ENCODE assay signal across 22 cellular contexts in genomic region chr5:140133514-140134167, GRCh38. TPM values are rescaled to one million over a fixed set of nuclear protein-coding genes. Genes with fewer than 3 reads are reported as not detected.
A peak's percentile ranks its signal among the peaks of the same experiment; 100 is the strongest.
DNase-seq lines count a peak whose midpoint lies in the region; ATAC-seq, FAIRE-seq and TF ChIP-seq lines count a peak whose summit lies in the region.
"Had no signal": no experiment of that assay in that cellular context is flagged by ENCODE, and none has a peak within 500 bp of the region (broad histone marks: within the 10 kb centered on the region; RNA-seq: fewer than 3 reads in every experiment).

No MANE protein-coding gene starts in this region.

- no peak overlapping the region for H3K27ac Mint-ChIP-seq in activated CD8-positive, alpha-beta T cell treated with anti-CD3 and anti-CD28 coated beads, Interleukin-2, amount 10 ng/mL, durations not matched to agents 7 days and 5 days
- H3K27ac Mint-ChIP-seq in activated CD8-positive, alpha-beta T cell treated with anti-CD3 and anti-CD28 coated beads for 36 hours = no peak overlapping the region
- no peak overlapping the region for H3K27ac Mint-ChIP-seq in central memory CD8-positive, alpha-beta T cell (ENCODE audit: low read depth)
- H3K27ac Mint-ChIP-seq in naive thymus-derived CD4-positive, alpha-beta T cell = peak overlapping the region in 1 of 9 donors; percentile 2

- H3K9me3 Mint-ChIP-seq in activated CD8-positive, alpha-beta T cell treated with anti-CD3 and anti-CD28 coated beads, Interleukin-2, amount 10 ng/mL, durations not matched to agents 7 days and 5 days (ENCODE audit: insufficient read depth) = no peaks in the 10 kb centered on the region
- H3K9me3 Mint-ChIP-seq in activated CD8-positive, alpha-beta T cell treated with anti-CD3 and anti-CD28 coated beads for 36 hours = no peaks in the 10 kb centered on the region
- no peaks in the 10 kb centered on the region for H3K9me3 Mint-ChIP-seq in central memory CD8-positive, alpha-beta T cell
- no peaks in the 10 kb centered on the region for H3K9me3 Mint-ChIP-seq in naive thymus-derived CD4-positive, alpha-beta T cell
- H3K9me3 Mint-ChIP-seq: CD8-positive, alpha-beta memory T cell had no signal

- peak; percentile 57 for FAIRE-seq in GM12891 (lab: Jason Lieb, UNC)
- no peak for FAIRE-seq in H54 (lab: Jason Lieb, UNC)
- FAIRE-seq: A204.1, GM12892, GM18507, H1, HepG2 had no signal

- CTCF ChIA-PET in activated CD8-positive, alpha-beta T cell treated with anti-CD3 and anti-CD28 coated beads, Interleukin-2, amount 10 ng/mL, durations not matched to agents 7 days and 5 days (lab: Charles Lee) = interaction anchor here (0.7 to 5.6 kb wide), 8 partner anchors 8 to 61 kb away, joined by 3 to 52 read pairs (median 5); no protein-coding TSS in a partner anchor
- CTCF ChIA-PET in activated CD8-positive, alpha-beta T cell treated with anti-CD3 and anti-CD28 coated beads for 36 hours (lab: Charles Lee) = interaction anchor here (1.0 to 4.9 kb wide), 5 partner anchors 10 to 60 kb away, joined by 4 to 41 read pairs (median 8); no protein-coding TSS in a partner anchor
- CTCF ChIA-PET in naive thymus-derived CD4-positive, alpha-beta T cell (lab: Charles Lee) = interaction anchor here (0.5 to 1.6 kb wide), 3 partner anchors 11 to 51 kb away, joined by 3 to 8 read pairs (median 4); no protein-coding TSS in a partner anchor

- no peaks in the 10 kb centered on the region for H3K9me3 ChIP-seq in naive thymus-derived CD4-positive, alpha-beta T cell (ENCODE audit: control insufficient read depth in 2 of 3, low read length in 3 of 3)
- H3K9me3 ChIP-seq: BE2C, SJCRH30 had no signal

- no peaks in the 10 kb centered on the region for H3K27me3 ChIP-seq in naive thymus-derived CD4-positive, alpha-beta T cell (ENCODE audit: control insufficient read depth in 2 of 2, insufficient read depth in 2 of 2, low read length in 2 of 2)
- H3K27me3 ChIP-seq: BE2C, SJCRH30 had no signal

- intact Hi-C loops in activated CD8-positive, alpha-beta T cell treated with anti-CD3 and anti-CD28 coated beads for 36 hours (cut with micrococcal nuclease) = no loop called here
- intact Hi-C loops in naive thymus-derived CD4-positive, alpha-beta T cell (cut with micrococcal nuclease) = no loop called here
- intact Hi-C loops in cardiac septum (cut with DNase I) = no loop called here

- H3K4me1 ChIP-seq in naive thymus-derived CD4-positive, alpha-beta T cell (ENCODE audit: control insufficient read depth in 2 of 2, insufficient read depth in 2 of 2, low read length in 2 of 2) = peaks cover 8 to 14% of the 10 kb centered on the region in 2 donors
- H3K4me1 ChIP-seq: BE2C had no signal

- H3K27ac ChIP-seq in naive thymus-derived CD4-positive, alpha-beta T cell (ENCODE audit: low read depth, low read length) = no peak overlapping the region
- H3K27ac ChIP-seq: SJCRH30 had no signal

- TF ChIP-seq CTCF in activated CD8-positive, alpha-beta T cell treated with anti-CD3 and anti-CD28 coated beads for 36 hours (IDR thresholded peaks at IDR 0.05) = no peak

- TF ChIP-seq POLR2A in GM12891 (IDR thresholded peaks at IDR 0.05; ENCODE audit: low read depth, low read length) (no peak), H54 (IDR thresholded peaks at IDR 0.05; ENCODE audit: low read depth, low read length) (no peak)

- no peak overlapping the region for H3K4me3 ChIP-seq in naive thymus-derived CD4-positive, alpha-beta T cell (ENCODE audit: low read length)
- H3K4me3 ChIP-seq: SJCRH30 had no signal

- POLR2A ChIA-PET in activated CD8-positive, alpha-beta T cell treated with anti-CD3 and anti-CD28 coated beads, Interleukin-2, amount 10 ng/mL, durations not matched to agents 7 days and 5 days (lab: Charles Lee) = no interaction called here
- POLR2A ChIA-PET in activated CD8-positive, alpha-beta T cell treated with anti-CD3 and anti-CD28 coated beads for 36 hours (lab: Charles Lee) = interaction anchor here (0.6 to 1.1 kb wide), 3 partner anchors 19 to 64 kb away, joined by 3 to 4 read pairs (median 4); no protein-coding TSS in a partner anchor
- POLR2A ChIA-PET in naive thymus-derived CD4-positive, alpha-beta T cell (lab: Charles Lee) = interaction anchor here (0.8 to 2.5 kb wide), 6 partner anchors 8 to 20 kb away, joined by 3 to 8 read pairs (median 6); partner anchors contain the start of gene PURA

- H3K27me3 Mint-ChIP-seq in activated CD8-positive, alpha-beta T cell treated with anti-CD3 and anti-CD28 coated beads, Interleukin-2, amount 10 ng/mL, durations not matched to agents 7 days and 5 days (ENCODE audit: low read depth) = no peaks in the 10 kb centered on the region
- no peaks in the 10 kb centered on the region for H3K27me3 Mint-ChIP-seq in activated CD8-positive, alpha-beta T cell treated with anti-CD3 and anti-CD28 coated beads for 36 hours
- no peaks in the 10 kb centered on the region for H3K27me3 Mint-ChIP-seq in central memory CD8-positive, alpha-beta T cell
- H3K27me3 Mint-ChIP-seq in naive thymus-derived CD4-positive, alpha-beta T cell = peaks cover 0 to 8% (median 0%) of the 10 kb centered on the region in 5 donors
- H3K27me3 Mint-ChIP-seq: CD8-positive, alpha-beta memory T cell had no signal

- H3K4me1 Mint-ChIP-seq in activated CD8-positive, alpha-beta T cell treated with anti-CD3 and anti-CD28 coated beads, Interleukin-2, amount 10 ng/mL, durations not matched to agents 7 days and 5 days (ENCODE audit: low read depth) = peaks cover 39% of the 10 kb centered on the region
- H3K4me1 Mint-ChIP-seq in activated CD8-positive, alpha-beta T cell treated with anti-CD3 and anti-CD28 coated beads for 36 hours (ENCODE audit: low read depth) = peaks cover 37% of the 10 kb centered on the region
- peaks cover 46% of the 10 kb centered on the region for H3K4me1 Mint-ChIP-seq in central memory CD8-positive, alpha-beta T cell
- H3K4me1 Mint-ChIP-seq in naive thymus-derived CD4-positive, alpha-beta T cell = peaks cover 28 to 63% (median 50%) of the 10 kb centered on the region in 7 donors

- H3K4me3 Mint-ChIP-seq in activated CD8-positive, alpha-beta T cell treated with anti-CD3 and anti-CD28 coated beads, Interleukin-2, amount 10 ng/mL, durations not matched to agents 7 days and 5 days = no peak overlapping the region
- no peak overlapping the region for H3K4me3 Mint-ChIP-seq in activated CD8-positive, alpha-beta T cell treated with anti-CD3 and anti-CD28 coated beads for 36 hours
- peak overlapping the region; percentile 0 for H3K4me3 Mint-ChIP-seq in central memory CD8-positive, alpha-beta T cell
- peak overlapping the region in 2 of 10 donors; percentile 16 to 24 for H3K4me3 Mint-ChIP-seq in naive thymus-derived CD4-positive, alpha-beta T cell
- H3K4me3 Mint-ChIP-seq: CD8-positive, alpha-beta memory T cell had no signal

- no peak for ATAC-seq in activated CD8-positive, alpha-beta T cell treated with anti-CD3 and anti-CD28 coated beads, Interleukin-2, amount 10 ng/mL, durations not matched to agents 7 days and 5 days
- no peak for ATAC-seq in activated CD8-positive, alpha-beta T cell treated with anti-CD3 and anti-CD28 coated beads for 36 hours
- ATAC-seq in central memory CD8-positive, alpha-beta T cell (replicated peaks; ENCODE audit: extremely low read depth, poor library complexity, severe bottlenecking) = no peak
- peak; percentile 38 for ATAC-seq in naive thymus-derived CD4-positive, alpha-beta T cell
- ATAC-seq in HG02852 (IDR thresholded peaks at IDR 0.05; ENCODE audit: unreplicated experiment) = no peak
- ATAC-seq: HepG2 had no signal

- no peaks in the 10 kb centered on the region for H3K36me3 ChIP-seq in naive thymus-derived CD4-positive, alpha-beta T cell (ENCODE audit: control insufficient read depth in 2 of 3, insufficient read depth in 3 of 3, low read length in 3 of 3)
- H3K36me3 ChIP-seq: BE2C, SJCRH30 had no signal

- peak; percentile 17 for DNase-seq in activated CD8-positive, alpha-beta T cell treated with anti-CD3 and anti-CD28 coated beads, Interleukin-2, amount 10 ng/mL, durations not matched to agents 7 days and 5 days
- no peak for DNase-seq in activated CD8-positive, alpha-beta T cell treated with anti-CD3 and anti-CD28 coated beads for 36 hours
- DNase-seq in GM12891 (ENCODE audit: insufficient read length, low spot score) (no peak), H54 (ENCODE audit: insufficient read length, low spot score) (no peak), cardiac septum (ENCODE audit: low spot score) (no peak)
- peak in 1 of 2 donors; percentile 0 for DNase-seq in central memory CD8-positive, alpha-beta T cell (ENCODE audit: low spot score in 2 of 2)
- no peak for DNase-seq in naive thymus-derived CD4-positive, alpha-beta T cell
- DNase-seq: BE2C; CD8-positive, alpha-beta memory T cell; KG1; NCI-H1092; NCI-H1436 treated with DMSO at 0.1 percent for 48 hours; NCI-H2029; NCI-H345; NCI-H524 treated with DMSO at 0.1 percent for 48 hours; SJCRH30 had no signal

- no peaks in the 10 kb centered on the region for H3K36me3 Mint-ChIP-seq in activated CD8-positive, alpha-beta T cell treated with anti-CD3 and anti-CD28 coated beads, Interleukin-2, amount 10 ng/mL, durations not matched to agents 7 days and 5 days (ENCODE audit: low read depth)
- H3K36me3 Mint-ChIP-seq in activated CD8-positive, alpha-beta T cell treated with anti-CD3 and anti-CD28 coated beads for 36 hours (ENCODE audit: low read depth) = no peaks in the 10 kb centered on the region
- peaks cover 1% of the 10 kb centered on the region for H3K36me3 Mint-ChIP-seq in central memory CD8-positive, alpha-beta T cell (ENCODE audit: insufficient read depth)
- peaks cover 0 to 6% (median 0%) of the 10 kb centered on the region in 5 donors for H3K36me3 Mint-ChIP-seq in naive thymus-derived CD4-positive, alpha-beta T cell
- H3K36me3 Mint-ChIP-seq: CD8-positive, alpha-beta memory T cell had no signal

RNA-seq across cellular contexts. Expression of gene IGIP, which starts 7.9 kb away (rescaled TPM):
- total RNA-seq in activated CD8-positive, alpha-beta T cell treated with anti-CD3 and anti-CD28 coated beads, Interleukin-2, amount 10 ng/mL, durations not matched to agents 7 days and 5 days = 1 to 10 TPM; 2.4 to 2.7 TPM
- 1 to 10 TPM; 1.3 to 1.5 TPM for total RNA-seq in activated CD8-positive, alpha-beta T cell treated with anti-CD3 and anti-CD28 coated beads for 36 hours
- 0.82 TPM for polyA plus RNA-seq in GM12891 (2012; ENCODE audit: low read depth, missing spikeins)
- 10 to 100 TPM in 2 of 5 experiments, 1 to 10 TPM in 3; 4.6 to 15.4 (median 5.1) TPM for total RNA-seq in naive thymus-derived CD4-positive, alpha-beta T cell
- 1 to 10 TPM in 1 of 2 donors, under 1 TPM in 1; 0.59 to 1.0 TPM for polyA plus RNA-seq in naive thymus-derived CD4-positive, alpha-beta T cell
- 15.9 TPM for total RNA-seq in cardiac septum

RNA-seq across cellular contexts. Expression of gene PURA, which starts 19.7 kb away (rescaled TPM):
- 10 to 100 TPM; 12.5 to 13.4 TPM for total RNA-seq in activated CD8-positive, alpha-beta T cell treated with anti-CD3 and anti-CD28 coated beads, Interleukin-2, amount 10 ng/mL, durations not matched to agents 7 days and 5 days
- 1 to 10 TPM; 8.2 to 9.2 TPM for total RNA-seq in activated CD8-positive, alpha-beta T cell treated with anti-CD3 and anti-CD28 coated beads for 36 hours
- polyA plus RNA-seq in GM12891 (2012; ENCODE audit: low read depth, missing spikeins) = 2.4 TPM
- 10 to 100 TPM; 11.6 to 33.5 (median 13.9) TPM for total RNA-seq in naive thymus-derived CD4-positive, alpha-beta T cell
- polyA plus RNA-seq in naive thymus-derived CD4-positive, alpha-beta T cell = 1 to 10 TPM; 3.1 to 4.7 TPM
- total RNA-seq in cardiac septum = 30.7 TPM

RNA-seq across cellular contexts. Expression of gene CYSTM1, which starts 41.3 kb away (rescaled TPM):
- total RNA-seq in activated CD8-positive, alpha-beta T cell treated with anti-CD3 and anti-CD28 coated beads, Interleukin-2, amount 10 ng/mL, durations not matched to agents 7 days and 5 days = 10 to 100 TPM; 10.5 to 12.2 TPM
- total RNA-seq in activated CD8-positive, alpha-beta T cell treated with anti-CD3 and anti-CD28 coated beads for 36 hours = 10 to 100 TPM; 15.8 to 18.5 TPM
- 37.2 TPM for polyA plus RNA-seq in GM12891 (2012; ENCODE audit: low read depth, missing spikeins)
- 10 to 100 TPM in 1 of 5 experiments, 1 to 10 TPM in 4; 1.6 to 11.1 (median 3.5) TPM for total RNA-seq in naive thymus-derived CD4-positive, alpha-beta T cell
- 1 to 10 TPM; 3.3 to 7.6 TPM for polyA plus RNA-seq in naive thymus-derived CD4-positive, alpha-beta T cell
- 111 TPM for total RNA-seq in cardiac septum
